1 cellular context compared by ENCODE assay signal in the genomic region with DNA sequence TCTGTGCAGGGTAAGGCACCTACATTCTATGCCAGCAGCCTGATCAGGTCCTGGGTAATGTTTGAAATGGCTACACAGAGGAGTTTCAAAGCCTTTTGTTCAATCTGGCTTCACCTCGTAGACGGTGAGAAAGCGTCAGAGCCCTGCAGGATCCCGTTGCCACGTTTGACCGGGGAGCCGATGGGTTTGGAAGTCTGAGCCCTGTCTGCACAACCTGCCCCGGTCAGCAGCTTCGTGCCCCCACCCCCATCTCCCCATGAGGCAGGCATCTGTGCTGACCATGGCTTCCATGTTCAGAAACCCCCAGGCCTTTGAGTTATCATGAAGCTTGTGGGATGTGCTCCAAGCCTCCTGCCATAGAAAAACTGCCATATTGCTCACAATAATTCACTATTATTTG.
TF ChIP-seq lines count a peak whose summit lies in the region.

No MANE protein-coding gene starts in this region.

TF ChIP-seq in IMR-90, 13 proteins besides CTCF, POLR2A, EP300 and RAD21 (continued from another document):
- TF ChIP-seq MXI1 (IDR thresholded peaks at IDR 0.05; ENCODE audit: borderline replicate concordance, low read depth, low read length) (no peak), RFX5 (IDR thresholded peaks at IDR 0.05; ENCODE audit: low read depth, low read length) (no peak), CHD1 (IDR thresholded peaks at IDR 0.05; ENCODE audit: low read depth, low read length) (no peak)
